Comparison of ENCODE assay signal across 10 cellular contexts in the genomic region with DNA sequence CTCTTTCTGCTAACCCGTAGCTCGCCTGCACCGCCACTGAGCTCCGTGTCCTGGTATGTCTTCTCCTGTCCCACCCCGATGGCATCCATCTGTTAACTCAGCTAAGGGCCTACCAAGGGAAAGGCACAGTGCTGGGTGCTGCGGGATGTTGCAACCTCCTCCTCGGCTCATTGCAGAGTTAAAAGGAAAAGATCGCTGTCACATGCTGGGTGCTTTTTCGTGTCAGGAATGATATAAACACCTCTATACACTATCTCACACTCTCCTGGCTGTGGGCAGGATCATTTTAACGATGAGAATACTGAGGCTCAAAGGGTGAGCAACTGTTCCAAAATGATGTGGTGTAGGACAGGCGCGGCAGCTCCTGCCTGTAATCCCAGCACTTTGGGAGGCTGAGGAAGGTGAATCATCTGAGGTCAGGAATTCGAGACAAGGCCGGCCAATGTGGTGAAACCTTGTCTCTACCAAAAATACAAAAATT. TPM values are rescaled to one million over a fixed set of nuclear protein-coding genes. Genes with fewer than 3 reads are reported as not detected.
DNase-seq lines count a peak whose midpoint lies in the region; ATAC-seq and TF ChIP-seq lines count a peak whose summit lies in the region.
"Had no signal": no experiment of that assay in that cellular context is flagged by ENCODE, and none has a peak within 500 bp of the region (broad histone marks: within the 10 kb centered on the region; RNA-seq: fewer than 3 reads in every experiment).

No MANE protein-coding gene starts in this region.

- H3K4me3 Mint-ChIP-seq in GM23338 (no peak overlapping the region), WTC11 (no peak overlapping the region)

- ATAC-seq in GM23338 = no peak
- no peak for ATAC-seq in HG03520 (IDR thresholded peaks at IDR 0.05; ENCODE audit: unreplicated experiment)
- ATAC-seq in WTC11 = no peak

- intact Hi-C loops in PC-9 (cut with micrococcal nuclease; ENCODE audit: unreplicated experiment) (no loop called here), ovary (cut with DNase I) (no loop called here)

- H2AFZ ChIP-seq in ACC112 (ENCODE audit: low read length, unreplicated experiment) (no peak overlapping the region), PC-9 (no peak overlapping the region), GM23338 (no peak overlapping the region)

- H3K27ac ChIP-seq in ACC112 (ENCODE audit: low read depth, low read length) = peak overlapping the region; percentile 57
- peak overlapping the region; percentile 30; the same call in 1 of the 2 replicates for H3K27ac ChIP-seq in PC-9
- H3K27ac ChIP-seq in ovary = no peak overlapping the region
- H3K27ac ChIP-seq in GM23338 (ENCODE audit: low read depth) = no peak overlapping the region
- H3K27ac ChIP-seq: right lobe of liver had no signal

- POLR2A ChIA-PET in PC-9 (lab: Charles Lee; ENCODE audit: unreplicated experiment) = interaction anchor here (0.5 kb wide), 1 partner anchor 138 kb away, joined by 3 read pairs; no protein-coding TSS in a partner anchor
- POLR2A ChIA-PET in WTC11 (lab: Charles Lee) = interaction anchor here (0.6 kb wide), 1 partner anchor 95 kb away, joined by 5 read pairs; no protein-coding TSS in a partner anchor

- H3K4me1 ChIP-seq in ACC112 (ENCODE audit: control insufficient read depth, insufficient read depth, low read length, unreplicated experiment) (peaks cover 34% of the 10 kb centered on the region), PC-9 (replicated peaks; ENCODE audit: insufficient read depth) (peaks cover 56% of the 10 kb centered on the region), ovary (ENCODE audit: insufficient read depth) (no peaks in the 10 kb centered on the region), GM23338 (ENCODE audit: insufficient read depth) (no peaks in the 10 kb centered on the region)
- H3K4me1 ChIP-seq: right lobe of liver had no signal

- CTCF ChIA-PET in PC-9 (lab: Charles Lee) = interaction anchor here (1.0 to 1.6 kb wide), 3 partner anchors 94 to 170 kb away, joined by 4 to 9 read pairs (median 4); no protein-coding TSS in a partner anchor
- CTCF ChIA-PET in WTC11 (lab: Charles Lee) = interaction anchor here (1.0 to 3.7 kb wide), 18 partner anchors 10 to 185 kb away, joined by 3 to 62 read pairs (median 8); partner anchors contain the start of gene TXN2

- no peak for TF ChIP-seq EP300 in ovary (IDR thresholded peaks at IDR 0.05)

- H3K27me3 Mint-ChIP-seq in GM23338 (ENCODE audit: insufficient read depth, low read depth, poor library complexity) (peaks cover 10% of the 10 kb centered on the region), WTC11 (ENCODE audit: low read depth) (no peaks in the 10 kb centered on the region)

- H3F3A ChIP-seq in PC-9 (ENCODE audit: insufficient read depth, low read depth) (peaks cover 42% of the 10 kb centered on the region), GM23338 (replicated peaks; ENCODE audit: low read depth) (no peaks in the 10 kb centered on the region)

- H3K4me2 ChIP-seq in PC-9 (0 out of 2 replicates have a peak overlapping the region, but pooled peaks have one; percentile 8), GM23338 (no peak overlapping the region)

- no peaks in the 10 kb centered on the region for H3K36me3 ChIP-seq in ACC112 (ENCODE audit: insufficient read depth, low read length)
- H3K36me3 ChIP-seq in PC-9 (ENCODE audit: low read depth) = peaks cover 16% of the 10 kb centered on the region; the same call in 1 of the 2 replicates
- no peaks in the 10 kb centered on the region for H3K36me3 ChIP-seq in ovary
- no peaks in the 10 kb centered on the region for H3K36me3 ChIP-seq in GM23338 (ENCODE audit: insufficient read depth)

- 67 to 78% (median 75%) methylated on average over 14 of the region's 14 CpGs for WGBS in ovary, 3 donors

- H3K79me2 ChIP-seq in ACC112 (ENCODE audit: control insufficient read depth, insufficient read depth, low read length, unreplicated experiment) = no peaks in the 10 kb centered on the region
- H3K79me2 ChIP-seq in PC-9 (ENCODE audit: low read depth) = peaks cover 26% of the 10 kb centered on the region
- H3K79me2 ChIP-seq in GM23338 (replicated peaks; ENCODE audit: insufficient read depth) = no peaks in the 10 kb centered on the region

- peak in 1 of 2 experiments; percentile 67 for DNase-seq in PC-9
- peak; percentile 74 for DNase-seq in epithelial cell of esophagus (ENCODE audit: low read depth)
- no peak for DNase-seq in ovary
- DNase-seq in CD1c-positive myeloid dendritic cell (ENCODE audit: extremely low spot score) = no peak
- no peak for DNase-seq in GM23338 (ENCODE audit: low spot score)
- DNase-seq in WTC11 (ENCODE audit: low spot score) = no peak
- DNase-seq: right lobe of liver, T1000 had no signal

- H3K4me1 Mint-ChIP-seq in GM23338 (no peaks in the 10 kb centered on the region; the same call in 2 of the 3 replicates), WTC11 (0 out of 2 replicates have a peak, but pooled peaks cover 3% of the 10 kb centered on the region)

- H3K4me3 ChIP-seq in ACC112 (ENCODE audit: low read depth, low read length) (no peak overlapping the region), PC-9 (no peak overlapping the region), epithelial cell of esophagus (ENCODE audit: low read length) (no peak overlapping the region), ovary (peak overlapping the region; percentile 3), GM23338 (no peak overlapping the region)
- H3K4me3 ChIP-seq: right lobe of liver had no signal

- H3K9me3 Mint-ChIP-seq in GM23338 = no peaks in the 10 kb centered on the region
- no peaks in the 10 kb centered on the region for H3K9me3 Mint-ChIP-seq in WTC11

- no peak for TF ChIP-seq CTCF in PC-9 (conservative IDR thresholded peaks at IDR 0.05)
- no peak for TF ChIP-seq CTCF in epithelial cell of esophagus (IDR thresholded peaks at IDR 0.05; ENCODE audit: insufficient read depth, low read depth, low read length, missing control alignments)
- no peak for TF ChIP-seq CTCF in ovary (IDR thresholded peaks at IDR 0.05)
- no peak for TF ChIP-seq CTCF in GM23338 (conservative IDR thresholded peaks at IDR 0.05; ENCODE audit: low read depth in 2 of 2)
- TF ChIP-seq CTCF in WTC11 (IDR thresholded peaks at IDR 0.05) = no peak

- H3K27me3 ChIP-seq in ACC112 (ENCODE audit: insufficient read depth, low read length) (no peaks in the 10 kb centered on the region), PC-9 (ENCODE audit: insufficient read depth, low read depth) (no peaks in the 10 kb centered on the region), ovary (no peaks in the 10 kb centered on the region), GM23338 (ENCODE audit: insufficient read depth) (no peaks in the 10 kb centered on the region)
- H3K27me3 ChIP-seq: right lobe of liver had no signal

- no peaks in the 10 kb centered on the region for H3K9me2 ChIP-seq in PC-9 (ENCODE audit: insufficient read depth)
- H3K9me2 ChIP-seq in GM23338 (ENCODE audit: insufficient read depth) = no peaks in the 10 kb centered on the region

- TF ChIP-seq POLR2A in ovary (IDR thresholded peaks at IDR 0.05) = no peak

- BruUV-seq in PC-9 (replicated peaks; lab: Mats Ljungman, UMichigan) = no TSS peak

- H3K27ac Mint-ChIP-seq in GM23338 = no peak overlapping the region
- H3K27ac Mint-ChIP-seq in WTC11 = no peak overlapping the region

- no peaks in the 10 kb centered on the region for H4K20me1 ChIP-seq in PC-9 (ENCODE audit: insufficient read depth)
- H4K20me1 ChIP-seq in GM23338 (replicated peaks; ENCODE audit: insufficient read depth) = no peaks in the 10 kb centered on the region

- no peaks in the 10 kb centered on the region for H3K9me3 ChIP-seq in PC-9 (ENCODE audit: insufficient read depth, low read depth)
- no peaks in the 10 kb centered on the region for H3K9me3 ChIP-seq in ovary
- H3K9me3 ChIP-seq: right lobe of liver had no signal

- H3K36me3 Mint-ChIP-seq in GM23338 (ENCODE audit: low read depth) (peaks cover 19% of the 10 kb centered on the region), WTC11 (peaks cover 19% of the 10 kb centered on the region)

TF ChIP-seq in GM23338, 12 proteins besides CTCF, POLR2A, EP300 and RAD21 (continues in another document):
- no peak for TF ChIP-seq EZH2 (IDR thresholded peaks at IDR 0.05; ENCODE audit: low read depth, unreplicated experiment)
- TF ChIP-seq CREB1 (CRISPR knock-in tag; IDR thresholded peaks at IDR 0.05; ENCODE audit: low read depth) = no peak
- no peak for TF ChIP-seq EZH2phosphoT487 (IDR thresholded peaks at IDR 0.05; ENCODE audit: unreplicated experiment)

TF ChIP-seq in WTC11, 78 proteins besides CTCF, POLR2A, EP300 and RAD21 (continues in another document):
- TF ChIP-seq FOXJ3 (CRISPR knock-in tag; IDR thresholded peaks at IDR 0.05; ENCODE audit: borderline replicate concordance) = no peak
- TF ChIP-seq ZBTB21 (CRISPR knock-in tag; IDR thresholded peaks at IDR 0.05; ENCODE audit: borderline replicate concordance) = no peak
- TF ChIP-seq GRHL2 (CRISPR knock-in tag; IDR thresholded peaks at IDR 0.05; ENCODE audit: insufficient replicate concordance, severe bottlenecking) = no peak
- TF ChIP-seq ZNF423 (CRISPR knock-in tag; IDR thresholded peaks at IDR 0.05) = no peak
- TF ChIP-seq NFYB (CRISPR knock-in tag; conservative IDR thresholded peaks at IDR 0.05; ENCODE audit: low read depth) = no peak
- no peak for TF ChIP-seq ZNF219 (CRISPR knock-in tag; IDR thresholded peaks at IDR 0.05; ENCODE audit: borderline replicate concordance)

RNA-seq across cellular contexts. Expression of gene TXN2, which starts 10.1 kb away (rescaled TPM):
- total RNA-seq in PC-9 (2021) (89.0 and 95.1 TPM in 2 replicates), ovary (10 to 100 TPM; 60.9 to 93.7 (median 78.2) TPM), WTC11 (2021) (57.6 to 61.6 TPM (median 58.8 TPM) in 3 replicates)
- polyA plus RNA-seq in ovary (100 to 1,000 TPM in 1 of 2 donors, 10 to 100 TPM in 1; 87.4 to 118 TPM), GM23338 (2016; fragmentation: Nextera tagmentation; extraction: Ambion mirVana) (50.3 and 55.6 TPM in 2 replicates)
- 21.6 and 23.0 TPM in 2 replicates for total RNA-seq in GM23338 (2014; rRNA removed; shearing (Covaris generic))

RNA-seq across cellular contexts. Expression of gene FOXRED2, which starts 35.5 kb away (rescaled TPM):
- total RNA-seq in PC-9 (2021) (42.1 and 42.4 TPM in 2 replicates), ovary (10 to 100 TPM in 5 of 7 donors, 1 to 10 TPM in 2; 6.9 to 30.7 (median 26.1) TPM), WTC11 (2021) (20.1 to 35.5 TPM (median 31.7 TPM) in 3 replicates)
- polyA plus RNA-seq in ovary (10 to 100 TPM; 13.0 to 17.6 TPM), GM23338 (2016; fragmentation: Nextera tagmentation; extraction: Ambion mirVana) (11.5 and 12.7 TPM in 2 replicates)
- 38.3 and 47.5 TPM in 2 replicates for total RNA-seq in GM23338 (2014; rRNA removed; shearing (Covaris generic))

RNA-seq across cellular contexts. Expression of gene EIF3D, which starts 57.6 kb away (rescaled TPM):
- 270 and 312 TPM in 2 replicates for total RNA-seq in PC-9 (2021)
- 100 to 1,000 TPM; 166 to 299 (median 192) TPM for total RNA-seq in ovary
- 100 to 1,000 TPM; 224 to 351 TPM for polyA plus RNA-seq in ovary
- 360 and 381 TPM in 2 replicates for total RNA-seq in GM23338 (2014; rRNA removed; shearing (Covaris generic))
- polyA plus RNA-seq in GM23338 (2016; fragmentation: Nextera tagmentation; extraction: Ambion mirVana) = 148 and 149 TPM in 2 replicates
- 211 to 237 TPM (median 216 TPM) in 3 replicates for total RNA-seq in WTC11 (2021)

Comparison
In these comparisons a context has a peak if more than half of its experiments do, and no peak if none do; other contexts are left out.
1. H3K27ac ChIP-seq: peak in ACC112 (single experiment) and PC-9 (single experiment); none in ovary (0 of 2) and GM23338 (single experiment).